Comparison of ENCODE assay signal across 8 cellular contexts in the genomic region with DNA sequence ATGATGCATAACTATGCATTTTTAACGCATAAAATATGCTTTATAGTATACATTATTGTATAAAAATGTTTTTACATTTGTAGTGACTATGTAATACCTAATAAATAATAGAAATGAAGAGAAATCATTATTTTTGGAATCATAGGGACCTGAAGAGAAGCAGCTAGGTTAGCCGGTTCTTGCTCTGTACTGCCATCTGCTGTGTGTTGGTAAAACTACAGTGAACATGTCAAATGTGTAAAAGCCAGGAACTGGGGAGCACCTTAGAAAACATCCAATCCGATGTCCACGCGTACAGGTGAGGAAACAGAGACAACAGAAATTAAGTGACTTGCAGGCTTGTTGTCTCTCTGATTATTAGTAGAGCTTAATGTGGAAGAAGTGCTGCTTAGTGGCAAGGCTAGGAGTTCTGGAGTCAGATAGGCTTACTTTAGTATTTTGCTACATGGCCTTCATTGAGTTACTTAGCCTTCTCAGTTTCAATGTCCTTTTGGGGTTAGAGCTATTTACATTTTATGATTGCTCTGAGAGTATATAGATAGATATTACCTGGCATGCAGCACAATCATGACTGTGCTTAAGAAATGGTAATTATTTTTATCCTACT.
DNase-seq lines count a peak whose midpoint lies in the region; ATAC-seq, FAIRE-seq and TF ChIP-seq lines count a peak whose summit lies in the region.

No MANE protein-coding gene starts in this region.

- in situ Hi-C loops in brain microvascular endothelial cell (cut with HindIII; ENCODE audit: low pct_ligation_motif_present, low sequenced_read_pairs), result no loop called here

- peak; percentile 34 for TF ChIP-seq CTCF in GM20000 (IDR thresholded peaks at IDR 0.05; ENCODE audit: extremely low read depth, missing control alignments)
- TF ChIP-seq CTCF in brain microvascular endothelial cell (IDR thresholded peaks at IDR 0.05; ENCODE audit: low read depth, low read length, missing control alignments), result peak; percentile 81

- peak; percentile 59 for FAIRE-seq in RCC 7860 (lab: Jason Lieb, UNC)

- no peak for ATAC-seq in GM19455 (IDR thresholded peaks at IDR 0.05; ENCODE audit: unreplicated experiment)

- no peak overlapping the region for H3K4me3 ChIP-seq in brain microvascular endothelial cell (ENCODE audit: low read depth, low read length)

- DNase-seq in DMS79 treated with DMSO at 0.1 percent for 48 hours (lab: John Stamatoyannopoulos, UW) (peak; percentile 66), GM20000 (ENCODE audit: low spot score) (peak; percentile 38), HuH-7.5 (ENCODE audit: low spot score) (peak; percentile 29), RCC 7860 (ENCODE audit: low spot score) (peak; percentile 36), brain microvascular endothelial cell (peak; percentile 36), left kidney (ENCODE audit: low read depth, low spot score) (peak; percentile 74), stromal cell of bone marrow (ENCODE audit: low read depth) (peak; percentile 16)

- no peaks in the 10 kb centered on the region for H3K36me3 ChIP-seq in brain microvascular endothelial cell (replicated peaks)

- H3K27me3 ChIP-seq in brain microvascular endothelial cell (replicated peaks), result no peaks in the 10 kb centered on the region

- H3K27ac ChIP-seq in brain microvascular endothelial cell, result no peak overlapping the region

Comparison
In these comparisons a context has a peak if more than half of its experiments do, and no peak if none do; other contexts are left out.
1. DNase-seq: peak in every context shown above with its lines; median percentile 74 in left kidney; 66 in DMS79 treated with DMSO at 0.1 percent for 48 hours; 38 in GM20000; 36 in RCC 7860; 36 in brain microvascular endothelial cell; 29 in HuH-7.5; 16 in stromal cell of bone marrow.